9 cellular contexts compared by ENCODE assay signal in genomic region chr6:35370799-35371493, GRCh38. TPM values are rescaled to one million over a fixed set of nuclear protein-coding genes. Genes with fewer than 3 reads are reported as not detected.
DNase-seq lines count a peak whose midpoint lies in the region; ATAC-seq and TF ChIP-seq lines count a peak whose summit lies in the region.
"Had no signal": no experiment of that assay in that cellular context is flagged by ENCODE, and none has a peak within 500 bp of the region (broad histone marks: within the 10 kb centered on the region; RNA-seq: fewer than 3 reads in every experiment).

No MANE protein-coding gene starts in this region.

- no peaks in the 10 kb centered on the region for H3K9me3 ChIP-seq in transverse colon
- no peaks in the 10 kb centered on the region for H3K9me3 ChIP-seq in neuronal stem cell (replicated peaks in 1 of 2; ENCODE audit: control insufficient read depth in 2 of 2, insufficient read depth in 1 of 2, low read depth in 1 of 2, low read length in 2 of 2)

- H3K9me3 Mint-ChIP-seq in activated T-cell treated with anti-CD3 and anti-CD28 coated beads, Interleukin-2, amount 50 U/mL, for 72 hours: no peaks in the 10 kb centered on the region
- no peaks in the 10 kb centered on the region for H3K9me3 Mint-ChIP-seq in activated T-cell treated with anti-CD3 and anti-CD28 coated beads, Interleukin-2, amount 50 U/mL, for 4 hours
- no peaks in the 10 kb centered on the region for H3K9me3 Mint-ChIP-seq in activated CD4-positive, alpha-beta memory T cell treated with anti-CD3 and anti-CD28 coated beads for 36 hours

- no peak for TF ChIP-seq POLR2A in transverse colon (IDR thresholded peaks at IDR 0.05)

- CTCF ChIA-PET in activated CD4-positive, alpha-beta memory T cell treated with anti-CD3 and anti-CD28 coated beads for 36 hours (lab: Charles Lee): interaction anchor here (1.4 kb wide), 1 partner anchor 79 kb away, joined by 7 read pairs; no protein-coding TSS in a partner anchor

- H4K8ac ChIP-seq in neuronal stem cell (ENCODE audit: low read depth, low read length): no peak overlapping the region

- H3K27ac Mint-ChIP-seq in activated T-cell treated with anti-CD3 and anti-CD28 coated beads, Interleukin-2, amount 50 U/mL, for 72 hours: peak overlapping the region; percentile 87
- H3K27ac Mint-ChIP-seq in activated CD4-positive, alpha-beta memory T cell treated with anti-CD3 and anti-CD28 coated beads for 36 hours: peak overlapping the region; percentile 91

- H2BK120ac ChIP-seq in neuronal stem cell (ENCODE audit: low read depth, low read length): no peak overlapping the region

- H3K4me3 Mint-ChIP-seq in activated T-cell treated with anti-CD3 and anti-CD28 coated beads, Interleukin-2, amount 50 U/mL, for 72 hours: peak overlapping the region; percentile 74 to 78
- H3K4me3 Mint-ChIP-seq in activated T-cell treated with anti-CD3 and anti-CD28 coated beads, Interleukin-2, amount 50 U/mL, for 4 hours: no peak overlapping the region
- no peak overlapping the region for H3K4me3 Mint-ChIP-seq in activated CD4-positive, alpha-beta memory T cell treated with anti-CD3 and anti-CD28 coated beads for 36 hours

- H2BK5ac ChIP-seq in neuronal stem cell (ENCODE audit: low read length): no peak overlapping the region

- H3K27ac ChIP-seq in transverse colon (peak overlapping the region in 3 of 4 donors; percentile 7 to 41 (median 39)), neuronal stem cell (replicated peaks; ENCODE audit: low read length) (no peak overlapping the region)
- H3K27ac ChIP-seq: C4-2B had no signal

- TF ChIP-seq EP300 in transverse colon (IDR thresholded peaks at IDR 0.05; ENCODE audit: low read depth): no peak

- H3K14ac ChIP-seq in neuronal stem cell (ENCODE audit: low read length): no peak overlapping the region

- H3K23ac ChIP-seq in neuronal stem cell (ENCODE audit: low read depth, low read length, poor library complexity): no peak overlapping the region

- no peak for DNase-seq in activated T-cell treated with anti-CD3 and anti-CD28 coated beads, Interleukin-2, amount 50 U/mL, for 72 hours
- DNase-seq in activated T-cell treated with anti-CD3 and anti-CD28 coated beads, Interleukin-2, amount 50 U/mL, for 4 hours: no peak
- DNase-seq in activated CD4-positive, alpha-beta memory T cell treated with anti-CD3 and anti-CD28 coated beads for 36 hours: no peak
- DNase-seq in hepatic stellate cell (ENCODE audit: low spot score) (peak; percentile 57), transverse colon (no peak), neuronal stem cell (ENCODE audit: low spot score) (no peak), NK-92 (lab: John Stamatoyannopoulos, UW; ENCODE audit: unreplicated experiment) (no peak)

- no peak overlapping the region for H4K91ac ChIP-seq in neuronal stem cell (ENCODE audit: low read depth, low read length, poor library complexity)

- ATAC-seq in activated T-cell treated with anti-CD3 and anti-CD28 coated beads, Interleukin-2, amount 50 U/mL, for 72 hours (replicated peaks in 1 of 2): no peak
- no peak for ATAC-seq in activated T-cell treated with anti-CD3 and anti-CD28 coated beads, Interleukin-2, amount 50 U/mL, for 4 hours
- no peak for ATAC-seq in HG03457 (IDR thresholded peaks at IDR 0.05; ENCODE audit: unreplicated experiment)

- no peak overlapping the region for H2BK12ac ChIP-seq in neuronal stem cell (ENCODE audit: low read length)

- peaks cover 3 to 4% of the 10 kb centered on the region in 2 donors for H3K36me3 Mint-ChIP-seq in activated T-cell treated with anti-CD3 and anti-CD28 coated beads, Interleukin-2, amount 50 U/mL, for 72 hours (ENCODE audit: insufficient read depth in 2 of 2)
- H3K36me3 Mint-ChIP-seq in activated T-cell treated with anti-CD3 and anti-CD28 coated beads, Interleukin-2, amount 50 U/mL, for 4 hours (ENCODE audit: insufficient read depth): peaks cover 9% of the 10 kb centered on the region
- peaks cover 2% of the 10 kb centered on the region for H3K36me3 Mint-ChIP-seq in activated CD4-positive, alpha-beta memory T cell treated with anti-CD3 and anti-CD28 coated beads for 36 hours

- no peak overlapping the region for H2AFZ ChIP-seq in neuronal stem cell (ENCODE audit: low read length)

- no peak overlapping the region for H2BK15ac ChIP-seq in neuronal stem cell (ENCODE audit: low read length)

- H2AK5ac ChIP-seq in neuronal stem cell (ENCODE audit: low read depth, low read length): no peak overlapping the region

- 79 to 89% methylated on average over 7 to 9 of the region's 9 CpGs for WGBS in transverse colon (ENCODE audit: low coverage in 1 of 2), 2 donors
- no CpG with 5 or more reads among the region's 9 CpGs for WGBS in neuronal stem cell (ENCODE audit: extremely low coverage in 2 of 2, insufficient read length in 2 of 2, insufficient replicate concordance in 1 of 2), 2 donors

- H3K4ac ChIP-seq in neuronal stem cell (ENCODE audit: low read length): no peak overlapping the region

- in situ Hi-C loops in transverse colon (cut with MboI; ENCODE audit: low pct_ligation_motif_present in 1 of 4, low pct_unique_long_range_greater_than_20kb in 1 of 4, low sequenced_read_pairs in 3 of 4): no loop called here

- H3K27me3 ChIP-seq in transverse colon (no peaks in the 10 kb centered on the region), neuronal stem cell (ENCODE audit: control insufficient read depth in 3 of 3, insufficient read depth in 3 of 3, low read depth in 1 of 3, low read length in 3 of 3) (no peaks in the 10 kb centered on the region)

- no peak for TF ChIP-seq CTCF in transverse colon (IDR thresholded peaks at IDR 0.05)

- no peak overlapping the region for H3K4me2 ChIP-seq in neuronal stem cell (ENCODE audit: insufficient read depth, low read length, poor library complexity, severe bottlenecking)

- H3K4me1 Mint-ChIP-seq in activated T-cell treated with anti-CD3 and anti-CD28 coated beads, Interleukin-2, amount 50 U/mL, for 72 hours (ENCODE audit: low read depth): peaks cover 47% of the 10 kb centered on the region
- H3K4me1 Mint-ChIP-seq in activated T-cell treated with anti-CD3 and anti-CD28 coated beads, Interleukin-2, amount 50 U/mL, for 4 hours (ENCODE audit: low read depth): peaks cover 51% of the 10 kb centered on the region
- H3K4me1 Mint-ChIP-seq in activated CD4-positive, alpha-beta memory T cell treated with anti-CD3 and anti-CD28 coated beads for 36 hours (ENCODE audit: low read depth): peaks cover 55% of the 10 kb centered on the region

- H3K4me1 ChIP-seq in transverse colon (peaks cover 3 to 43% (median 23%) of the 10 kb centered on the region in 4 donors), neuronal stem cell (ENCODE audit: control insufficient read depth in 2 of 2, insufficient read depth in 1 of 2, low read depth in 1 of 2, low read length in 2 of 2) (peaks cover 3% of the 10 kb centered on the region in 2 donors)

- H3K4me3 ChIP-seq in transverse colon: no peak overlapping the region
- no peak overlapping the region for H3K4me3 ChIP-seq in neuronal stem cell (ENCODE audit: low read length in 2 of 2)

- no peak overlapping the region for H3K18ac ChIP-seq in neuronal stem cell (ENCODE audit: low read length)

- H3K36me3 ChIP-seq in transverse colon: no peaks in the 10 kb centered on the region
- no peaks in the 10 kb centered on the region for H3K36me3 ChIP-seq in neuronal stem cell (replicated peaks in 1 of 2; ENCODE audit: control insufficient read depth in 2 of 2, insufficient read depth in 2 of 2, low read length in 2 of 2)

- intact Hi-C loops in activated CD4-positive, alpha-beta memory T cell treated with anti-CD3 and anti-CD28 coated beads for 36 hours (cut with micrococcal nuclease): loop anchor here (2.0 kb wide), 1 partner anchor 68 kb away; no protein-coding TSS in a partner anchor
- intact Hi-C loops in transverse colon (cut with DNase I; ENCODE audit: low total_unique reads): no loop called here

- POLR2A ChIA-PET in activated CD4-positive, alpha-beta memory T cell treated with anti-CD3 and anti-CD28 coated beads for 36 hours (lab: Charles Lee): no interaction called here

- H3K9ac ChIP-seq in neuronal stem cell (ENCODE audit: low read depth, low read length, poor library complexity): no peak overlapping the region

- H3K79me1 ChIP-seq in neuronal stem cell (ENCODE audit: low read depth, low read length): no peaks in the 10 kb centered on the region

- no peaks in the 10 kb centered on the region for H3K27me3 Mint-ChIP-seq in activated T-cell treated with anti-CD3 and anti-CD28 coated beads, Interleukin-2, amount 50 U/mL, for 72 hours (ENCODE audit: low read depth)
- H3K27me3 Mint-ChIP-seq in activated T-cell treated with anti-CD3 and anti-CD28 coated beads, Interleukin-2, amount 50 U/mL, for 4 hours (ENCODE audit: low read depth): no peaks in the 10 kb centered on the region
- H3K27me3 Mint-ChIP-seq in activated CD4-positive, alpha-beta memory T cell treated with anti-CD3 and anti-CD28 coated beads for 36 hours: no peaks in the 10 kb centered on the region

RNA-seq across cellular contexts. Expression of gene PPARD, which starts 28.6 kb away (rescaled TPM):
- total RNA-seq in activated T-cell treated with anti-CD3 and anti-CD28 coated beads, Interleukin-2, amount 50 U/mL, for 72 hours: 10 to 100 TPM; 24.1 to 27.9 TPM
- 10 to 100 TPM; 15.4 to 17.4 (median 16.9) TPM for total RNA-seq in activated T-cell treated with anti-CD3 and anti-CD28 coated beads, Interleukin-2, amount 50 U/mL, for 4 hours
- total RNA-seq in activated CD4-positive, alpha-beta memory T cell treated with anti-CD3 and anti-CD28 coated beads for 36 hours: 10 to 100 TPM; 19.9 to 20.9 TPM
- total RNA-seq in transverse colon: 100 to 1,000 TPM in 1 of 4 donors, 10 to 100 TPM in 3; 19.8 to 110 (median 29.3) TPM
- 14.9 TPM for polyA plus RNA-seq in neuronal stem cell (2013, experiment 1 of 2)
- 15.0 TPM for polyA plus RNA-seq in neuronal stem cell (2013, experiment 2 of 2)

Comparison
In these comparisons a context has a peak if more than half of its experiments do, and no peak if none do; other contexts are left out.
1. H3K4me3 Mint-ChIP-seq: peak in activated T-cell treated with anti-CD3 and anti-CD28 coated beads, Interleukin-2, amount 50 U/mL, for 72 hours (2 of 2); none in activated T-cell treated with anti-CD3 and anti-CD28 coated beads, Interleukin-2, amount 50 U/mL, for 4 hours (single experiment) and activated CD4-positive, alpha-beta memory T cell treated with anti-CD3 and anti-CD28 coated beads for 36 hours (single experiment).